8 cellular contexts compared by ENCODE assay signal in the genomic region with DNA sequence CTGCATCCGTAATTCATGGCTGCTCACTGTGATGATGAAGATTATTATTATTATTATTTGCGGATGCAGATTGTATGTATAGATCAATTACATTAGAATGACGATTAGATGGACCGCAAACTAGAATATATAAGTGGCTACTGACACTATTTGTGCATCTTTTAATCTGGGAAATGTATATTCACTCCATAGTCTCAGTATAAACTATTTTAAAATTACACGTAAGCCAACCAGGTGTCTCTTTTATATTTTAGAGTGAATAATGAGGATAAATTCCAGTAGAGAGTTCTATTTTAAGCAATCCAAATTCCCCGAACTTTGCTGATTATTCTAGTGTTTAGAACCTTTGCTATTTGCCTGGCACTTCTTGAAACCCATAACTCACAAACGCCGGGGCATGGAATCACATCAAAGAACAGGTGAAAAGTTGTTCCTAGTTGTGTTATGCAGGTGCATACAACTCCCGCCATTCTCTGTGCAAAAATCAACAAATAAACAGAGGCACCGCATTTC. TPM values are rescaled to one million over a fixed set of nuclear protein-coding genes. Genes with fewer than 3 reads are reported as not detected.
DNase-seq lines count a peak whose midpoint lies in the region; ATAC-seq and TF ChIP-seq lines count a peak whose summit lies in the region.

No MANE protein-coding gene starts in this region.

- no peaks in the 10 kb centered on the region for H3K9me3 ChIP-seq in iPS DF 6.9 (ENCODE audit: control insufficient read depth, insufficient read depth, low read length)

- H3K4me3 ChIP-seq in iPS DF 6.9 (ENCODE audit: low read length): peak overlapping the region; percentile 79; the same call in 1 of the 2 replicates

- peaks cover 12% of the 10 kb centered on the region for H3K36me3 Mint-ChIP-seq in WTC11

- no peaks in the 10 kb centered on the region for H3K9me3 Mint-ChIP-seq in WTC11
- H3K9me3 Mint-ChIP-seq in stimulated activated naive CD8-positive, alpha-beta T cell treated with anti-CD3 and anti-CD28 coated beads, Interleukin-15, amount 100 ng/mL, for 72 hours: no peaks in the 10 kb centered on the region

- in situ Hi-C loops in ACHN (cut with HindIII; ENCODE audit: low pct_ligation_motif_present, low pct_unique_long_range_greater_than_20kb, low sequenced_read_pairs): no loop called here

- no peaks in the 10 kb centered on the region for H3K27me3 ChIP-seq in iPS DF 6.9 (ENCODE audit: control insufficient read depth, insufficient read depth, low read length)

- no CpG with 5 or more reads among the region's 10 CpGs for whole genome bisulfite sequencing in iPS DF 6.9 (ENCODE audit: insufficient coverage, insufficient read length)

- H3K4me1 Mint-ChIP-seq in WTC11: peaks cover 14% of the 10 kb centered on the region
- peaks cover 20% of the 10 kb centered on the region for H3K4me1 Mint-ChIP-seq in stimulated activated naive CD8-positive, alpha-beta T cell treated with anti-CD3 and anti-CD28 coated beads, Interleukin-15, amount 100 ng/mL, for 72 hours

- TF ChIP-seq CTCF in WTC11 (IDR thresholded peaks at IDR 0.05): no peak

- H3K27me3 Mint-ChIP-seq in WTC11 (ENCODE audit: low read depth): no peaks in the 10 kb centered on the region
- H3K27me3 Mint-ChIP-seq in stimulated activated naive CD8-positive, alpha-beta T cell treated with anti-CD3 and anti-CD28 coated beads, Interleukin-15, amount 100 ng/mL, for 72 hours: peaks cover 8% of the 10 kb centered on the region

- no peak for ATAC-seq in WTC11
- ATAC-seq in stimulated activated naive CD8-positive, alpha-beta T cell treated with anti-CD3 and anti-CD28 coated beads, Interleukin-15, amount 100 ng/mL, for 72 hours: no peak
- no peak for ATAC-seq in GM21367 (IDR thresholded peaks at IDR 0.05; ENCODE audit: unreplicated experiment)

- DNase-seq in NCI-H510A treated with DMSO at 0.1 percent for 48 hours (lab: John Stamatoyannopoulos, UW) (peak; percentile 38), NCI-H510A (lab: John Stamatoyannopoulos, UW) (no peak), WTC11 (ENCODE audit: low spot score) (no peak), iPS DF 6.9 (ENCODE audit: low read depth, low spot score) (no peak), ACHN (no peak), DMS 273 (lab: John Stamatoyannopoulos, UW; ENCODE audit: unreplicated experiment) (no peak)
- DNase-seq in stimulated activated naive CD8-positive, alpha-beta T cell treated with anti-CD3 and anti-CD28 coated beads, Interleukin-15, amount 100 ng/mL, for 72 hours: no peak

- CTCF ChIA-PET in WTC11 (lab: Charles Lee): interaction anchor here (0.6 to 1.5 kb wide), 6 partner anchors 39 to 158 kb away, joined by 3 to 5 read pairs (median 4); partner anchors contain the start of gene CPED1

- no peak overlapping the region for H3K27ac ChIP-seq in iPS DF 6.9 (ENCODE audit: low read length)

- POLR2A ChIA-PET in WTC11 (lab: Charles Lee): interaction anchor here (0.6 to 0.7 kb wide), 16 partner anchors 7 to 1811 kb away, joined by 3 to 6 read pairs (median 4); no protein-coding TSS in a partner anchor

- H3K4me1 ChIP-seq in iPS DF 6.9 (ENCODE audit: control insufficient read depth, insufficient read depth, low read length): no peaks in the 10 kb centered on the region

- peak overlapping the region; percentile 73 for H3K4me3 Mint-ChIP-seq in WTC11
- peak overlapping the region; percentile 92 to 98 for H3K4me3 Mint-ChIP-seq in stimulated activated naive CD8-positive, alpha-beta T cell treated with anti-CD3 and anti-CD28 coated beads, Interleukin-15, amount 100 ng/mL, for 72 hours

- peak overlapping the region; percentile 96 for H3K27ac Mint-ChIP-seq in WTC11
- H3K27ac Mint-ChIP-seq in stimulated activated naive CD8-positive, alpha-beta T cell treated with anti-CD3 and anti-CD28 coated beads, Interleukin-15, amount 100 ng/mL, for 72 hours: peak overlapping the region; percentile 99 to 100

- H3K36me3 ChIP-seq in iPS DF 6.9 (ENCODE audit: control insufficient read depth, insufficient read depth, low read length): no peaks in the 10 kb centered on the region

TF ChIP-seq in WTC11, 78 proteins besides CTCF, POLR2A, EP300 and RAD21:
- TF ChIP-seq SP1 (CRISPR knock-in tag; conservative IDR thresholded peaks at IDR 0.05): 0 out of 2 replicates have a peak, but pooled peaks have one; percentile 17
- TF ChIP-seq, protein P1, sequence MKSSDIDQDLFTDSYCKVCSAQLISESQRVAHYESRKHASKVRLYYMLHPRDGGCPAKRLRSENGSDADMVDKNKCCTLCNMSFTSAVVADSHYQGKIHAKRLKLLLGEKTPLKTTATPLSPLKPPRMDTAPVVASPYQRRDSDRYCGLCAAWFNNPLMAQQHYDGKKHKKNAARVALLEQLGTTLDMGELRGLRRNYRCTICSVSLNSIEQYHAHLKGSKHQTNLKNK (CRISPR knock-in tag; IDR thresholded peaks at IDR 0.05): no peak
- TF ChIP-seq NR3C1 (CRISPR knock-in tag; conservative IDR thresholded peaks at IDR 0.05; ENCODE audit: low read depth): no peak
- peak; percentile 58; the same call in 1 of the 2 replicates for TF ChIP-seq FOXP4 (CRISPR knock-in tag; IDR thresholded peaks at IDR 0.05)

RNA-seq across cellular contexts. Expression of gene ING3, which starts 0.5 kb away (rescaled TPM):
- total RNA-seq in WTC11 (2021): 12.6 to 14.8 TPM (median 14.2 TPM) in 3 replicates

RNA-seq across cellular contexts. Expression of gene CPED1, which starts 38.4 kb away (rescaled TPM):
- 0.30 to 0.98 TPM (median 0.44 TPM) in 3 replicates for total RNA-seq in WTC11 (2021)
